Comparison of ENCODE assay signal across 7 cellular contexts in the genomic region with DNA sequence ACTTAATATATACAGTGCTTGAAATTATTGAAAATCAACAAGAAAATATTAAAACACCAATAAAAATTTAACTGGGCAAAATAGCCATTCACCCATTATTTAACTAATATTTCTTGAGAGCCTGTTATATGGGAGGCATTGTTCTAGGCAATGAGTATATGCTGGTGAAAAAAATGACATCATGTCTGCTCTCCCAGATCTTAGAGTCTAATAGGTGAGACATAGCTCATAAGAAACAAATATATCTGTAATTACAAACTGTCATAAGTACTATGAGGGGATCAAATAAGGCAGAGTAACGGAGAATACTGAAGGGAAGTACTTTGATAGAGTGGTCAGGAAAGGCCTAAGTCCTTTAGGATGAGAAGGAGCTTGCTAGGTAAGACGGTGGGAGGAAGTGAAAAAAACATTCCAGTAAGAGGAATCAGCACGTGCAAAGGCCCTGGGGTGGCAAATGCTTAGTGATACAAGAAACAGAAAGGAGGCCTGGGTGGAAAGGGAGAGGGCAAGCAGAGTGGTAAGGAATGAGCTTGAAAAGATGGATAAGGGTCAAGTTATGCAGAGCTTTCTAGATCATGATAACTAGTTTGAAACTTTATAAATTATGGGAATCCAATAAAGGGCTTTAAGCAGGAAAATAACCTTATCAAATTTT.
"Had no signal": no experiment of that assay in that cellular context is flagged by ENCODE, and none has a peak within 500 bp of the region (broad histone marks: within the 10 kb centered on the region; RNA-seq: fewer than 3 reads in every experiment).

No MANE protein-coding gene starts in this region.

- DNase-seq: H7, KG1 had no signal

- H3K4me2 ChIP-seq: GM23338 had no signal

- H3K36me3 ChIP-seq: HAP-1 had no signal

- H3K4me3 ChIP-seq: GM23338, HAP-1 had no signal

- ATAC-seq: GM23338, HCT116 had no signal

- H3K4me1 Mint-ChIP-seq: IgD-negative memory B cell had no signal

- H3K27ac Mint-ChIP-seq: GM23338, IgD-negative memory B cell had no signal

- FAIRE-seq: HTR-8/SVneo had no signal

- H2AFZ ChIP-seq: GM23338 had no signal

- H3K9me3 ChIP-seq: HAP-1 had no signal

- H3K4me3 Mint-ChIP-seq: GM23338, IgD-negative memory B cell had no signal
